Comparison of ENCODE assay signal across 10 cellular contexts in the genomic region with DNA sequence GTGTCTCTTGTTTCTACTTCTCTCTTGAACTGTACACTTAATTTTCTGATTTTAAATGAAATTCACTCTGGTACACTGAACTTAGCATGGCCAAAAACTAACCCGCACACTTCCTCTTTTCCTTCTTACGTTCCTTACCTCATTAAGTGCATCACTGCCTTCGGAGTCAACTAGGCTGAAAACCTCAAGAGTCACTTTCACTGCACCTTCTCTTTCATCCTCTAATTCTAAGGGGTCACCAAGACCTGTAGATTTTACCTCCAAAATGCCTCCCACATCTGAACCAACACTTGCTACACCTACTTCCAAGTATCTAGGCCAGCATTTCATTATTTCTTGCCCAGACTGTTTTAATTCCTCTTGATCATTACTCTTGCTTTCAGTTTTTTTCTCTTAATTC. TPM values are rescaled to one million over a fixed set of nuclear protein-coding genes. Genes with fewer than 3 reads are reported as not detected.
A peak's percentile ranks its signal among the peaks of the same experiment; 100 is the strongest.
DNase-seq lines count a peak whose midpoint lies in the region; ATAC-seq lines count a peak whose summit lies in the region.
"Had no signal": no experiment of that assay in that cellular context is flagged by ENCODE, and none has a peak within 500 bp of the region (broad histone marks: within the 10 kb centered on the region; RNA-seq: fewer than 3 reads in every experiment).

No MANE protein-coding gene starts in this region.

- H3K4me3 ChIP-seq in naive thymus-derived CD4-positive, alpha-beta T cell (ENCODE audit: low read length), result peak overlapping the region; percentile 26
- H3K4me3 ChIP-seq in MG63, result no peak overlapping the region

- peaks cover 0 to 12% (median 8%) of the 10 kb centered on the region in 3 experiments for H3K36me3 ChIP-seq in naive thymus-derived CD4-positive, alpha-beta T cell (ENCODE audit: control insufficient read depth in 2 of 3, insufficient read depth in 3 of 3, low read length in 3 of 3)
- peaks cover 13% of the 10 kb centered on the region for H3K36me3 ChIP-seq in MG63

- peaks cover 23 to 61% (median 55%) of the 10 kb centered on the region in 7 donors for H3K4me1 Mint-ChIP-seq in naive thymus-derived CD4-positive, alpha-beta T cell
- H3K4me1 Mint-ChIP-seq in activated T-helper 2 cell treated with anti-CD3 and anti-CD28 coated beads, Interferon-gamma antibody, Interleukin-2, Interleukin-4, amounts not matched to agents 10 μg/mL and 5 μg/mL and 100 μg/mL, durations not matched to agents 14 hours and 24 hours and 36 hours (ENCODE audit: low read depth), result peaks cover 26% of the 10 kb centered on the region

- H3K36me3 Mint-ChIP-seq in naive thymus-derived CD4-positive, alpha-beta T cell, result peaks cover 0 to 43% (median 22%) of the 10 kb centered on the region in 5 donors
- H3K36me3 Mint-ChIP-seq in activated T-helper 2 cell treated with anti-CD3 and anti-CD28 coated beads, Interferon-gamma antibody, Interleukin-2, Interleukin-4, amounts not matched to agents 10 μg/mL and 5 μg/mL and 100 μg/mL, durations not matched to agents 14 hours and 24 hours and 36 hours (ENCODE audit: low read depth), result peaks cover 59% of the 10 kb centered on the region

- no peaks in the 10 kb centered on the region for H3K27me3 ChIP-seq in naive thymus-derived CD4-positive, alpha-beta T cell (ENCODE audit: control insufficient read depth in 2 of 2, insufficient read depth in 2 of 2, low read length in 2 of 2)
- H3K27me3 ChIP-seq in MG63, result no peaks in the 10 kb centered on the region

- H3K4me3 Mint-ChIP-seq in naive thymus-derived CD4-positive, alpha-beta T cell, result no peak overlapping the region
- H3K4me3 Mint-ChIP-seq in activated T-helper 2 cell treated with anti-CD3 and anti-CD28 coated beads, Interferon-gamma antibody, Interleukin-2, Interleukin-4, amounts not matched to agents 10 μg/mL and 5 μg/mL and 100 μg/mL, durations not matched to agents 14 hours and 24 hours and 36 hours (ENCODE audit: low read depth), result no peak overlapping the region
- H3K4me3 Mint-ChIP-seq: IgD-negative memory B cell had no signal

- intact Hi-C loops in naive thymus-derived CD4-positive, alpha-beta T cell (cut with micrococcal nuclease), result loop anchor here in 1 of 2 donors (1.0 to 2.0 kb wide), 2 partner anchors 8 to 13 kb away; no protein-coding TSS in a partner anchor
- intact Hi-C loops in activated T-helper 2 cell treated with anti-CD3 and anti-CD28 coated beads, Interferon-gamma antibody, Interleukin-2, Interleukin-4, amounts not matched to agents 10 μg/mL and 5 μg/mL and 100 μg/mL, durations not matched to agents 14 hours and 24 hours and 36 hours (cut with micrococcal nuclease), result no loop called here

- no peaks in the 10 kb centered on the region for H3K27me3 Mint-ChIP-seq in naive thymus-derived CD4-positive, alpha-beta T cell
- H3K27me3 Mint-ChIP-seq in activated T-helper 2 cell treated with anti-CD3 and anti-CD28 coated beads, Interferon-gamma antibody, Interleukin-2, Interleukin-4, amounts not matched to agents 10 μg/mL and 5 μg/mL and 100 μg/mL, durations not matched to agents 14 hours and 24 hours and 36 hours (ENCODE audit: low read depth), result no peaks in the 10 kb centered on the region
- H3K27me3 Mint-ChIP-seq: IgD-negative memory B cell had no signal

- no peak overlapping the region for H3K27ac ChIP-seq in naive thymus-derived CD4-positive, alpha-beta T cell (ENCODE audit: low read depth, low read length)
- H3K27ac ChIP-seq: parathyroid adenoma had no signal

- H3K4me1 ChIP-seq in naive thymus-derived CD4-positive, alpha-beta T cell (ENCODE audit: control insufficient read depth in 2 of 2, insufficient read depth in 2 of 2, low read length in 2 of 2), result peaks cover 31 to 68% of the 10 kb centered on the region in 2 donors
- H3K4me1 ChIP-seq: parathyroid adenoma had no signal

- CTCF ChIA-PET in naive thymus-derived CD4-positive, alpha-beta T cell (lab: Charles Lee), result interaction anchor here (0.6 to 1.5 kb wide), 3 partner anchors 24 to 342 kb away, joined by 3 to 4 read pairs (median 3); no protein-coding TSS in a partner anchor

- no peaks in the 10 kb centered on the region for H3K9me3 ChIP-seq in naive thymus-derived CD4-positive, alpha-beta T cell (ENCODE audit: control insufficient read depth in 2 of 3, low read length in 3 of 3)
- no peaks in the 10 kb centered on the region for H3K9me3 ChIP-seq in MG63

- H3K9me3 Mint-ChIP-seq in naive thymus-derived CD4-positive, alpha-beta T cell, result peaks cover 0 to 2% (median 0%) of the 10 kb centered on the region in 11 donors
- no peaks in the 10 kb centered on the region for H3K9me3 Mint-ChIP-seq in activated T-helper 2 cell treated with anti-CD3 and anti-CD28 coated beads, Interferon-gamma antibody, Interleukin-2, Interleukin-4, amounts not matched to agents 10 μg/mL and 5 μg/mL and 100 μg/mL, durations not matched to agents 14 hours and 24 hours and 36 hours
- H3K9me3 Mint-ChIP-seq: IgD-negative memory B cell had no signal

- DNase-seq in naive thymus-derived CD4-positive, alpha-beta T cell, result peak in 3 of 9 donors; percentile 8 to 26 (median 20)
- DNase-seq in islet precursor cell, result no peak
- DNase-seq in MG63, result no peak
- DNase-seq in activated T-helper 2 cell treated with anti-CD3 and anti-CD28 coated beads, Interferon-gamma antibody, Interleukin-2, Interleukin-4, amounts not matched to agents 10 μg/mL and 5 μg/mL and 100 μg/mL, durations not matched to agents 14 hours and 24 hours and 36 hours (ENCODE audit: low spot score), result no peak
- no peak for DNase-seq in HUDEP-2 (lab: John Stamatoyannopoulos, UW; ENCODE audit: unreplicated experiment in 76 of 76)

- ATAC-seq in GM18861 (IDR thresholded peaks at IDR 0.05; ENCODE audit: unreplicated experiment) (peak; percentile 56), GM21786 (IDR thresholded peaks at IDR 0.05; ENCODE audit: unreplicated experiment) (peak; percentile 65), HG03457 (IDR thresholded peaks at IDR 0.05; ENCODE audit: unreplicated experiment) (peak; percentile 47)
- ATAC-seq in naive thymus-derived CD4-positive, alpha-beta T cell, result peak; percentile 60

- POLR2A ChIA-PET in naive thymus-derived CD4-positive, alpha-beta T cell (lab: Charles Lee), result interaction anchor here (0.6 to 1.0 kb wide), 3 partner anchors 14 to 18 kb away, joined by 3 to 4 read pairs (median 3); no protein-coding TSS in a partner anchor

- no peak overlapping the region for H3K27ac Mint-ChIP-seq in naive thymus-derived CD4-positive, alpha-beta T cell
- H3K27ac Mint-ChIP-seq in activated T-helper 2 cell treated with anti-CD3 and anti-CD28 coated beads, Interferon-gamma antibody, Interleukin-2, Interleukin-4, amounts not matched to agents 10 μg/mL and 5 μg/mL and 100 μg/mL, durations not matched to agents 14 hours and 24 hours and 36 hours, result no peak overlapping the region
- H3K27ac Mint-ChIP-seq: IgD-negative memory B cell had no signal

RNA-seq across cellular contexts. Expression of gene CBLB, which starts 6.6 kb away (rescaled TPM):
- total RNA-seq in naive thymus-derived CD4-positive, alpha-beta T cell, result 100 to 1,000 TPM in 3 of 5 experiments, 10 to 100 TPM in 2; 82.8 to 135 (median 109) TPM
- polyA plus RNA-seq in naive thymus-derived CD4-positive, alpha-beta T cell, result 10 to 100 TPM; 22.4 to 30.4 TPM
- total RNA-seq in MG63 (2014; rRNA removed; shearing (Covaris generic); ENCODE audit: low replicate concordance), result 2.9 and 14.5 TPM in 2 replicates
- 146 and 152 TPM in 2 replicates for total RNA-seq in activated T-helper 2 cell treated with anti-CD3 and anti-CD28 coated beads, Interferon-gamma antibody, Interleukin-2, Interleukin-4, amounts not matched to agents 10 μg/mL and 5 μg/mL and 100 μg/mL, durations not matched to agents 14 hours and 24 hours and 36 hours
